27 cellular contexts compared by ENCODE assay signal in the genomic region with DNA sequence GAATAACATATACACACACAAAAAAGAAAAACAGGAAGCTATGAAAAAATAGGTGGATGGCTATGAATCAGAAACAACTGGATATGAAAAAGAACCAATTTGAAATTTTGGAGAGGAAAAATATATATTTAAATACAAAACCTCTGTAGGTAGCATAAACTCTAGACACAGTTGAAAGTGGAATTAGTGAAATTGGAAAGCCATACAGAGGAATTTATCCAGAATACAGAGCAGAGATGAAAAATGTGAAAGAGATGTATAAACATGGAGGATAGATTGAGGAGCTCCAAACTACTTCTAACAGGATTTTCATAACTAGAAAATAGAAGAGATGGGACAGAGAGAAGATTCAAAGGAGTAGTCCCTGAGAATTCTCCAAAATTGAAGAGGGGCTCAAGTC.
"Had no signal": no experiment of that assay in that cellular context is flagged by ENCODE, and none has a peak within 500 bp of the region (broad histone marks: within the 10 kb centered on the region; RNA-seq: fewer than 3 reads in every experiment).

No MANE protein-coding gene starts in this region.

- H3K4me3 Mint-ChIP-seq: activated CD4-positive, alpha-beta memory T cell treated with anti-CD3 and anti-CD28 coated beads, Interleukin-2, amount 10 ng/mL, durations not matched to agents 7 days and 5 days; activated CD4-positive, alpha-beta T cell treated with anti-CD3 and anti-CD28 coated beads, Interleukin-2, amount 10 ng/mL, durations not matched to agents 7 days and 5 days; activated naive CD8-positive, alpha-beta T cell; activated T-cell treated with anti-CD3 and anti-CD28 coated beads, Interleukin-2, amount 50 U/mL, for 24 hours; activated T-cell treated with anti-CD3 and anti-CD28 coated beads, Interleukin-2, amount 50 U/mL, for 72 hours; central memory CD8-positive, alpha-beta T cell had no signal

- H3K4me1 ChIP-seq: adrenal gland had no signal

- H3K4me3 ChIP-seq: adrenal gland, esophagus squamous epithelium, gastroesophageal sphincter had no signal

- H3K27ac Mint-ChIP-seq: activated CD4-positive, alpha-beta memory T cell treated with anti-CD3 and anti-CD28 coated beads, Interleukin-2, amount 10 ng/mL, durations not matched to agents 7 days and 5 days; activated CD4-positive, alpha-beta T cell treated with anti-CD3 and anti-CD28 coated beads, Interleukin-2, amount 10 ng/mL, durations not matched to agents 7 days and 5 days; activated naive CD8-positive, alpha-beta T cell; activated T-cell treated with anti-CD3 and anti-CD28 coated beads, Interleukin-2, amount 50 U/mL, for 24 hours; activated T-cell treated with anti-CD3 and anti-CD28 coated beads, Interleukin-2, amount 50 U/mL, for 72 hours had no signal

- H3K36me3 ChIP-seq: adrenal gland, brain microvascular endothelial cell had no signal

- H3K4me1 Mint-ChIP-seq: activated CD4-positive, alpha-beta memory T cell treated with anti-CD3 and anti-CD28 coated beads, Interleukin-2, amount 10 ng/mL, durations not matched to agents 7 days and 5 days; activated CD4-positive, alpha-beta T cell treated with anti-CD3 and anti-CD28 coated beads, Interleukin-2, amount 10 ng/mL, durations not matched to agents 7 days and 5 days; central memory CD8-positive, alpha-beta T cell had no signal

- ATAC-seq: activated T-cell treated with anti-CD3 and anti-CD28 coated beads, Interleukin-2, amount 50 U/mL, for 72 hours; gastroesophageal sphincter had no signal

- H3K27me3 Mint-ChIP-seq: activated CD4-positive, alpha-beta T cell treated with anti-CD3 and anti-CD28 coated beads, Interleukin-2, amount 10 ng/mL, durations not matched to agents 7 days and 5 days; activated naive CD8-positive, alpha-beta T cell; activated T-cell treated with anti-CD3 and anti-CD28 coated beads, Interleukin-2, amount 50 U/mL, for 24 hours had no signal

- DNase-seq: activated CD4-positive, alpha-beta memory T cell treated with anti-CD3 and anti-CD28 coated beads, Interleukin-2, amount 10 ng/mL, durations not matched to agents 7 days and 5 days; activated CD4-positive, alpha-beta T cell treated with anti-CD3 and anti-CD28 coated beads for 1 hour; activated CD4-positive, alpha-beta T cell treated with anti-CD3 and anti-CD28 coated beads for 4 hours; activated CD4-positive, alpha-beta T cell treated with anti-CD3 and anti-CD28 coated beads, Interleukin-2, amount 10 ng/mL, durations not matched to agents 7 days and 5 days; activated CD4-positive, alpha-beta T cell treated with anti-CD3 and anti-CD28 coated beads, Interleukin-2, amount 50 U/mL, for 4 hours; activated CD4-positive, CD25-positive, alpha-beta regulatory T cell; activated CD8-positive, alpha-beta memory T cell treated with anti-CD3 and anti-CD28 coated beads, Interleukin-2, amount 50 U/mL, for 48 hours; activated gamma-delta T cell; activated naive CD4-positive, alpha-beta T cell; activated naive CD4-positive, alpha-beta T cell treated with anti-CD3 and anti-CD28 coated beads, Interleukin-2, amount 50 U/mL, for 16 hours; activated T-cell treated with anti-CD3 and anti-CD28 coated beads for 4 hours; activated T-cell treated with anti-CD3 and anti-CD28 coated beads, Interleukin-2, amount 50 U/mL, for 24 hours; activated T-cell treated with anti-CD3 and anti-CD28 coated beads, Interleukin-2, amount 50 U/mL, for 72 hours; amygdala; aorta; brain microvascular endothelial cell; cortex of kidney; dermis blood vessel endothelial cell; effector CD8-positive, alpha-beta T cell; esophagus squamous epithelium; foreskin melanocyte; T-helper 2 cell had no signal

- H3K27me3 ChIP-seq: adrenal gland, brain microvascular endothelial cell, esophagus squamous epithelium, gastroesophageal sphincter had no signal

- H3K27ac ChIP-seq: adrenal gland, brain microvascular endothelial cell, epithelial cell of prostate, esophagus squamous epithelium, gastroesophageal sphincter had no signal
